In the genomic region with DNA sequence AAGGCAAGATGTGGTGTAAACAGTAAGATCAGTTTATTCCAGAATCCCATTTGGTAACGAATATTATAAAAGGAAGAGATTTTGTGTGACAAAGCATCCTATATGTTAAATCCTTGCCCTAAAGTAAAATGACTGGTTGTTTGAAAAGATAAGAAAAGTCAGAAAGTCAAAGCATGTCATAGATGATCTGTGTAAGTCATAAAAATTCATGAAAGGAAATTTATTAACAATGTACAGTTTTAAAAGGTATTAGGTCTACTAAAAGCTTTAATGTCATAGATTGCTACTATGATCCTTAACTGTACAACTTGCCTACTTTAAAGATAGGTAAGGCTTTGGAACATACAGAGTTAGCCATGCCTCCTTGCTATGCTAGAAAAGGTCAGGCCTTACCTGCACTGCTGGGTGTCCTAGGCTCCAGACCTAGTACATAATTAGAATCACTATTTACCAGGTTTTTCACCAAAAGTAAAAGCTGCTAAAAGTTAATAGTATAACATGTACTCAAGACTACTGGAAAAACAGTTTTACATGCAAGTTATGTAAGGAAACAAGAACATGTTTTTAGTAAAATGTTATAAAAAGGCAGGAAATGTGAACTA, we compare ENCODE assay signal across 24 cellular contexts.
A peak's percentile ranks its signal among the peaks of the same experiment; 100 is the strongest.
DNase-seq lines count a peak whose midpoint lies in the region; ATAC-seq, FAIRE-seq and TF ChIP-seq lines count a peak whose summit lies in the region.
"Had no signal": no experiment of that assay in that cellular context is flagged by ENCODE, and none has a peak within 500 bp of the region (broad histone marks: within the 10 kb centered on the region; RNA-seq: fewer than 3 reads in every experiment).

No MANE protein-coding gene starts in this region.

- H3K4me2 ChIP-seq in GM23338 = no peak overlapping the region
- H3K4me2 ChIP-seq: BLaER1 had no signal

- no peak for FAIRE-seq in RCC 7860 (lab: Jason Lieb, UNC)
- FAIRE-seq: HTR-8/SVneo had no signal

- H3K9me3 Mint-ChIP-seq in GM23338 = peaks cover 74% of the 10 kb centered on the region

- H3K4me3 Mint-ChIP-seq in GM23338 = no peak overlapping the region
- H3K4me3 Mint-ChIP-seq: CD4-positive, alpha-beta memory T cell; H9; IgD-negative memory B cell had no signal

- no peaks in the 10 kb centered on the region for H3K27me3 Mint-ChIP-seq in GM23338 (ENCODE audit: insufficient read depth, low read depth, poor library complexity)
- H3K27me3 Mint-ChIP-seq: CD4-positive, alpha-beta memory T cell; IgD-negative memory B cell had no signal

- H3K9me2 ChIP-seq in GM23338 (ENCODE audit: insufficient read depth) = no peaks in the 10 kb centered on the region

- H3K4me1 Mint-ChIP-seq in GM23338 = no peaks in the 10 kb centered on the region
- H3K4me1 Mint-ChIP-seq: CD4-positive, alpha-beta memory T cell; H9; IgD-negative memory B cell had no signal

- H3K36me3 Mint-ChIP-seq in GM23338 (ENCODE audit: low read depth) = peaks cover 47% of the 10 kb centered on the region; the same call in 2 of the 3 replicates
- H3K36me3 Mint-ChIP-seq: IgD-negative memory B cell had no signal

- H3K4me1 ChIP-seq in GM23338 (ENCODE audit: insufficient read depth) = no peaks in the 10 kb centered on the region
- H3K4me1 ChIP-seq: BLaER1, Peyer's patch had no signal

- no peak overlapping the region for H2AFZ ChIP-seq in GM23338

- H3F3A ChIP-seq in GM23338 (replicated peaks; ENCODE audit: low read depth) = no peaks in the 10 kb centered on the region

- TF ChIP-seq CTCF in GM23338 (conservative IDR thresholded peaks at IDR 0.05; ENCODE audit: low read depth in 2 of 2) = no peak

- DNase-seq in GM23338 (ENCODE audit: low spot score) = peak; percentile 7
- peak; percentile 2 for DNase-seq in Jurkat, Clone E6-1 (ENCODE audit: low read depth, low spot score)
- DNase-seq in RCC 7860 (ENCODE audit: low spot score) = peak; percentile 16
- peak; percentile 2 for DNase-seq in foreskin melanocyte
- DNase-seq in GM19240 (ENCODE audit: insufficient read length, low spot score) = no peak
- no peak for DNase-seq in occipital lobe (lab: John Stamatoyannopoulos, UW)
- DNase-seq: ACHN; Calu3; CD4-positive, alpha-beta memory T cell; DMS153; H9; NCI-H1105; NCI-H146; NCI-H2029; NCI-H226; NCI-H510A treated with DMSO at 0.1 percent for 48 hours; NCI-H774; NK-92 treated with Interleukin-12 subunit alpha and Interleukin-12 subunit beta, amount 100 ng/mL, for 24 hours; Peyer's patch; Right ventricle myocardium superior had no signal

- no peaks in the 10 kb centered on the region for H4K20me1 ChIP-seq in GM23338 (replicated peaks; ENCODE audit: insufficient read depth)
- H4K20me1 ChIP-seq: BLaER1 had no signal

- no peak for ATAC-seq in GM23338
- no peak for ATAC-seq in HG03095 (IDR thresholded peaks at IDR 0.05; ENCODE audit: unreplicated experiment)

- H3K27ac Mint-ChIP-seq in GM23338 = no peak overlapping the region
- H3K27ac Mint-ChIP-seq: CD4-positive, alpha-beta memory T cell; H9; IgD-negative memory B cell had no signal

- no peak overlapping the region for H3K4me3 ChIP-seq in GM23338
- no peak overlapping the region for H3K4me3 ChIP-seq in Jurkat, Clone E6-1 (ENCODE audit: low read length)
- H3K4me3 ChIP-seq: BLaER1, Peyer's patch had no signal

- H3K27me3 ChIP-seq in GM23338 (ENCODE audit: insufficient read depth) = no peaks in the 10 kb centered on the region
- H3K27me3 ChIP-seq: BLaER1, Peyer's patch had no signal

- H3K79me2 ChIP-seq in GM23338 (replicated peaks; ENCODE audit: insufficient read depth) = no peaks in the 10 kb centered on the region

- no peak overlapping the region for H3K27ac ChIP-seq in GM23338 (ENCODE audit: low read depth)
- H3K27ac ChIP-seq: BLaER1, Peyer's patch had no signal

- H3K36me3 ChIP-seq in GM23338 (ENCODE audit: insufficient read depth) = peaks cover 37% of the 10 kb centered on the region
- H3K36me3 ChIP-seq: BLaER1, Peyer's patch had no signal

TF ChIP-seq in GM23338, 12 proteins besides CTCF, POLR2A, EP300 and RAD21 (continues in another document):
- no peak for TF ChIP-seq ZNF331 (CRISPR knock-in tag; IDR thresholded peaks at IDR 0.05; ENCODE audit: low read depth)
- no peak for TF ChIP-seq EZH2phosphoT487 (IDR thresholded peaks at IDR 0.05; ENCODE audit: unreplicated experiment)
- TF ChIP-seq EZH2 (IDR thresholded peaks at IDR 0.05; ENCODE audit: low read depth, unreplicated experiment) = no peak
- TF ChIP-seq JUNB (IDR thresholded peaks at IDR 0.05; ENCODE audit: unreplicated experiment) = no peak
- TF ChIP-seq POLR2AphosphoS5 (IDR thresholded peaks at IDR 0.05; ENCODE audit: low read depth) = no peak
- TF ChIP-seq, protein P1, sequence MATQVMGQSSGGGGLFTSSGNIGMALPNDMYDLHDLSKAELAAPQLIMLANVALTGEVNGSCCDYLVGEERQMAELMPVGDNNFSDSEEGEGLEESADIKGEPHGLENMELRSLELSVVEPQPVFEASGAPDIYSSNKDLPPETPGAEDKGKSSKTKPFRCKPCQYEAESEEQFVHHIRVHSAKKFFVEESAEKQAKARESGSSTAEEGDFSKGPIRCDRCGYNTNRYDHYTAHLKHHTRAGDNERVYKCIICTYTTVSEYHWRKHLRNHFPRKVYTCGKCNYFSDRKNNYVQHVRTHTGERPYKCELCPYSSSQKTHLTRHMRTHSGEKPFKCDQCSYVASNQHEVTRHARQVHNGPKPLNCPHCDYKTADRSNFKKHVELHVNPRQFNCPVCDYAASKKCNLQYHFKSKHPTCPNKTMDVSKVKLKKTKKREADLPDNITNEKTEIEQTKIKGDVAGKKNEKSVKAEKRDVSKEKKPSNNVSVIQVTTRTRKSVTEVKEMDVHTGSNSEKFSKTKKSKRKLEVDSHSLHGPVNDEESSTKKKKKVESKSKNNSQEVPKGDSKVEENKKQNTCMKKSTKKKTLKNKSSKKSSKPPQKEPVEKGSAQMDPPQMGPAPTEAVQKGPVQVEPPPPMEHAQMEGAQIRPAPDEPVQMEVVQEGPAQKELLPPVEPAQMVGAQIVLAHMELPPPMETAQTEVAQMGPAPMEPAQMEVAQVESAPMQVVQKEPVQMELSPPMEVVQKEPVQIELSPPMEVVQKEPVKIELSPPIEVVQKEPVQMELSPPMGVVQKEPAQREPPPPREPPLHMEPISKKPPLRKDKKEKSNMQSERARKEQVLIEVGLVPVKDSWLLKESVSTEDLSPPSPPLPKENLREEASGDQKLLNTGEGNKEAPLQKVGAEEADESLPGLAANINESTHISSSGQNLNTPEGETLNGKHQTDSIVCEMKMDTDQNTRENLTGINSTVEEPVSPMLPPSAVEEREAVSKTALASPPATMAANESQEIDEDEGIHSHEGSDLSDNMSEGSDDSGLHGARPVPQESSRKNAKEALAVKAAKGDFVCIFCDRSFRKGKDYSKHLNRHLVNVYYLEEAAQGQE (IDR thresholded peaks at IDR 0.05; ENCODE audit: unreplicated experiment) = no peak
- TF ChIP-seq CREB1 (CRISPR knock-in tag; IDR thresholded peaks at IDR 0.05; ENCODE audit: low read depth) = no peak
- TF ChIP-seq ZNF114 (CRISPR knock-in tag; IDR thresholded peaks at IDR 0.05) = no peak
- no peak for TF ChIP-seq STAT1 (IDR thresholded peaks at IDR 0.05; ENCODE audit: unreplicated experiment)

Comparison
In these comparisons a context has a peak if more than half of its experiments do, and no peak if none do; other contexts are left out.
1. DNase-seq: peak in GM23338 (single experiment), Jurkat, Clone E6-1 (single experiment), RCC 7860 (single experiment) and foreskin melanocyte (single experiment); none in GM19240 (single experiment) and occipital lobe (single experiment).